Comparison of ENCODE assay signal across 21 cellular contexts in the genomic region with DNA sequence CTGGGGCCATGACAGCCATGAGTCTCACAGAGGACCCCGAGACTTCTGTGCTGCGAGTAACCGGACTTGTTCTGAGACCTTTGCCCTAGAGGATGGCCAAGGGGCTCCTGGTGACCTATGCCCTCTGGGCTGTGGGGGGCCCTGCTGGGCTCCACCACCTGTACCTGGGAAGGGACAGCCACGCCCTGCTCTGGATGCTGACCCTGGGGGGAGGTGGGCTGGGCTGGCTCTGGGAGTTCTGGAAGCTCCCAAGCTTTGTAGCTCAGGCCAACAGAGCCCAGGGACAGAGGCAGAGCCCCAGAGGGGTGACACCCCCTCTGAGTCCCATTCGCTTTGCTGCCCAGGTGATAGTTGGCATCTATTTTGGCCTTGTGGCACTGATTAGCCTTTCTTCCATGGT. TPM values are rescaled to one million over a fixed set of nuclear protein-coding genes. Genes with fewer than 3 reads are reported as not detected.
DNase-seq lines count a peak whose midpoint lies in the region; ATAC-seq and TF ChIP-seq lines count a peak whose summit lies in the region.
"Had no signal": no experiment of that assay in that cellular context is flagged by ENCODE, and none has a peak within 500 bp of the region (broad histone marks: within the 10 kb centered on the region; RNA-seq: fewer than 3 reads in every experiment).

No MANE protein-coding gene starts in this region.

- in situ Hi-C loops in ACHN (cut with HindIII; ENCODE audit: low pct_ligation_motif_present, low pct_unique_long_range_greater_than_20kb, low sequenced_read_pairs), result no loop called here

- no peaks in the 10 kb centered on the region for H3K9me3 Mint-ChIP-seq in T-cell
- H3K9me3 Mint-ChIP-seq: activated CD4-positive, alpha-beta T cell treated with anti-CD3 and anti-CD28 coated beads, Interleukin-2, amount 10 ng/mL, durations not matched to agents 7 days and 5 days; activated naive CD4-positive, alpha-beta T cell treated with anti-CD3 and anti-CD28 coated beads, Interleukin-2, amount 50 U/mL, for 72 hours; activated T-cell treated with anti-CD3 and anti-CD28 coated beads, Interleukin-2, amount 50 U/mL, for 24 hours had no signal

- no peak for ATAC-seq in PC-3
- ATAC-seq in T-cell (replicated peaks in 1 of 4), result no peak
- ATAC-seq: activated naive CD4-positive, alpha-beta T cell treated with anti-CD3 and anti-CD28 coated beads, Interleukin-2, amount 50 U/mL, for 72 hours; GM12878; heart right ventricle had no signal

- peaks cover 29% of the 10 kb centered on the region for H3K4me1 ChIP-seq in PC-3 (ENCODE audit: insufficient read depth, low read length)
- H3K4me1 ChIP-seq in mucosa of stomach (ENCODE audit: control insufficient read depth, insufficient read depth, low read length), result peaks cover 47% of the 10 kb centered on the region
- peaks cover 7 to 27% of the 10 kb centered on the region in 2 donors for H3K4me1 ChIP-seq in uterus

- peaks cover 7% of the 10 kb centered on the region; the same call in 1 of the 2 replicates for H3K79me2 ChIP-seq in PC-3 (ENCODE audit: low read length)

- H3K27me3 ChIP-seq in PC-3 (ENCODE audit: low read length) (peaks cover 21% of the 10 kb centered on the region), mucosa of stomach (ENCODE audit: control insufficient read depth, insufficient read depth, low read length) (peaks cover 42% of the 10 kb centered on the region), uterus (peaks cover 16 to 40% of the 10 kb centered on the region in 2 donors)

- no peaks in the 10 kb centered on the region for H3K9me2 ChIP-seq in PC-3 (replicated peaks; ENCODE audit: low read length)

- POLR2A ChIA-PET in PC-3 (lab: Charles Lee; ENCODE audit: unreplicated experiment), result no interaction called here
- POLR2A ChIA-PET in T-cell (lab: Charles Lee), result no interaction called here

- H3K4me3 ChIP-seq in PC-3 (ENCODE audit: low read length), result peak overlapping the region; percentile 70; the same call in 1 of the 2 replicates
- H3K4me3 ChIP-seq in mucosa of stomach (ENCODE audit: low read length), result peak overlapping the region; percentile 15
- no peak overlapping the region for H3K4me3 ChIP-seq in uterus
- H3K4me3 ChIP-seq: GM12878 had no signal

- no peaks in the 10 kb centered on the region for H3F3A ChIP-seq in PC-3 (ENCODE audit: low read length, unreplicated experiment)

- no peaks in the 10 kb centered on the region for H3K36me3 ChIP-seq in PC-3 (ENCODE audit: low read depth, low read length)
- no peaks in the 10 kb centered on the region for H3K36me3 ChIP-seq in mucosa of stomach (ENCODE audit: control insufficient read depth, insufficient read depth, low read length)
- H3K36me3 ChIP-seq in uterus, result no peaks in the 10 kb centered on the region
- H3K36me3 ChIP-seq: heart right ventricle, spleen had no signal

- no peak for TF ChIP-seq CTCF in 22Rv1 (IDR thresholded peaks at IDR 0.05)
- TF ChIP-seq CTCF in PC-3 (conservative IDR thresholded peaks at IDR 0.05; ENCODE audit: low read depth, low read length), result no peak
- TF ChIP-seq CTCF in uterus (IDR thresholded peaks at IDR 0.05), result no peak

- peak overlapping the region; percentile 87; the same call in 1 of the 2 replicates for H3K4me2 ChIP-seq in PC-3 (ENCODE audit: low read length)

- H3K27me3 Mint-ChIP-seq in T-cell, result peaks cover 43 to 76% of the 10 kb centered on the region in 2 donors

- no peak for TF ChIP-seq POLR2A in uterus (IDR thresholded peaks at IDR 0.05)

- no peaks in the 10 kb centered on the region for H4K20me1 ChIP-seq in PC-3 (ENCODE audit: low read length)

- H3K27ac ChIP-seq in 22Rv1 (peak overlapping the region; percentile 95), PC-3 (ENCODE audit: low read length) (no peak overlapping the region), uterus (no peak overlapping the region)
- H3K27ac ChIP-seq: heart right ventricle, spleen had no signal

- H2AFZ ChIP-seq in PC-3 (ENCODE audit: low read length), result no peak overlapping the region

- peaks cover 22 to 37% (median 31%) of the 10 kb centered on the region in 3 donors for H3K4me1 Mint-ChIP-seq in T-cell

- H3K9ac ChIP-seq in PC-3 (ENCODE audit: low read length) (no peak overlapping the region), mucosa of stomach (ENCODE audit: low read length) (peak overlapping the region; percentile 67)

- H3K9me3 ChIP-seq in PC-3 (ENCODE audit: low read length) (no peaks in the 10 kb centered on the region), mucosa of stomach (ENCODE audit: control insufficient read depth, low read length) (no peaks in the 10 kb centered on the region), uterus (no peaks in the 10 kb centered on the region)
- H3K9me3 ChIP-seq: heart right ventricle, spleen had no signal

- no TSS peak for BruUV-seq in PC-3 (replicated peaks; lab: Mats Ljungman, UMichigan)

- peak overlapping the region in 1 of 2 donors; percentile 31 for H3K27ac Mint-ChIP-seq in T-cell
- H3K27ac Mint-ChIP-seq: activated CD4-positive, alpha-beta T cell treated with anti-CD3 and anti-CD28 coated beads, Interleukin-2, amount 10 ng/mL, durations not matched to agents 7 days and 5 days; activated naive CD4-positive, alpha-beta T cell treated with anti-CD3 and anti-CD28 coated beads, Interleukin-2, amount 50 U/mL, for 72 hours; activated T-cell treated with anti-CD3 and anti-CD28 coated beads, Interleukin-2, amount 50 U/mL, for 24 hours had no signal

- no peaks in the 10 kb centered on the region for H3K36me3 Mint-ChIP-seq in T-cell
- H3K36me3 Mint-ChIP-seq: activated naive CD4-positive, alpha-beta T cell treated with anti-CD3 and anti-CD28 coated beads, Interleukin-2, amount 50 U/mL, for 72 hours; brain had no signal

- DNase-seq in PC-3, result no peak
- DNase-seq in ACHN, result no peak
- DNase-seq in uterus, result no peak
- no peak for DNase-seq in T-cell
- DNase-seq: activated CD4-positive, alpha-beta T cell treated with anti-CD3 and anti-CD28 coated beads, Interleukin-2, amount 10 ng/mL, durations not matched to agents 7 days and 5 days; activated T-cell treated with anti-CD3 and anti-CD28 coated beads, Interleukin-2, amount 50 U/mL, for 24 hours; heart right ventricle; midbrain; NCI-H1694; NCI-H345; SHP77; spleen; stimulated activated naive CD4-positive, alpha-beta T cell treated with Interleukin-2 at 50 U/mL for 16 hours; T-helper 9 cell had no signal

- H3K4me3 Mint-ChIP-seq in T-cell, result no peak overlapping the region
- H3K4me3 Mint-ChIP-seq: activated CD4-positive, alpha-beta T cell treated with anti-CD3 and anti-CD28 coated beads, Interleukin-2, amount 10 ng/mL, durations not matched to agents 7 days and 5 days; activated T-cell treated with anti-CD3 and anti-CD28 coated beads, Interleukin-2, amount 50 U/mL, for 24 hours had no signal

- intact Hi-C loops in PC-3 (cut with micrococcal nuclease) (no loop called here), uterus (cut with DNase I; ENCODE audit: low total_unique reads) (loop anchor here (10.0 kb wide), 1 partner anchor 64 kb away; no protein-coding TSS in a partner anchor)

- CTCF ChIA-PET in PC-3 (lab: Charles Lee), result interaction anchor here (0.6 to 3.2 kb wide), 2 partner anchors 10 to 28 kb away, joined by 3 to 16 read pairs; no protein-coding TSS in a partner anchor
- CTCF ChIA-PET in T-cell (lab: Charles Lee), result interaction anchor here (0.6 to 2.7 kb wide), 6 partner anchors 10 to 165 kb away, joined by 3 to 13 read pairs (median 8); partner anchors contain the start of genes SPATS2 (in 1 of the 2) and TROAP (in 1 of the 2)

RNA-seq across cellular contexts. Expression of gene DNAJC22, which starts 2.1 kb away (rescaled TPM):
- total RNA-seq in PC-3 (2014; rRNA removed) (12.9 and 16.8 TPM in 2 replicates), uterus (1 to 10 TPM in 1 of 4 donors, not detected in 3; 4.5 TPM), T-cell (under 1 TPM in 1 of 5 donors, not detected in 4; 0.07 TPM)
- total RNA-seq: activated CD4-positive, alpha-beta T cell treated with anti-CD3 and anti-CD28 coated beads, Interleukin-2, amount 10 ng/mL, durations not matched to agents 7 days and 5 days had no signal

RNA-seq across cellular contexts. Expression of gene C1QL4, which starts 11.8 kb away (rescaled TPM):
- total RNA-seq in PC-3 (2014; rRNA removed) (5.3 and 6.9 TPM in 2 replicates), uterus (1 to 10 TPM in 1 of 4 donors, not detected in 3; 1.7 TPM), T-cell (not detected)
- total RNA-seq: activated CD4-positive, alpha-beta T cell treated with anti-CD3 and anti-CD28 coated beads, Interleukin-2, amount 10 ng/mL, durations not matched to agents 7 days and 5 days; activated naive CD4-positive, alpha-beta T cell treated with anti-CD3 and anti-CD28 coated beads, Interleukin-2, amount 50 U/mL, for 72 hours; GM12878; heart right ventricle; osteocyte; spleen; urinary bladder had no signal

RNA-seq across cellular contexts. Expression of gene SPATS2, which starts 18.5 kb away (rescaled TPM):
- 27.0 and 29.0 TPM in 2 replicates for total RNA-seq in PC-3 (2014; rRNA removed)
- 10 to 100 TPM in 2 of 4 donors, 1 to 10 TPM in 2; 3.3 to 46.0 (median 16.0) TPM for total RNA-seq in uterus
- 10 to 100 TPM in 1 of 5 donors, 1 to 10 TPM in 4; 5.4 to 11.4 (median 7.4) TPM for total RNA-seq in T-cell

RNA-seq across cellular contexts. Expression of gene TROAP, which starts 25.7 kb away (rescaled TPM):
- 99.2 and 103 TPM in 2 replicates for total RNA-seq in PC-3 (2014; rRNA removed)
- 10 to 100 TPM in 1 of 4 donors, 1 to 10 TPM in 1, not detected in 2; 1.8 to 10.2 TPM for total RNA-seq in uterus
- 1 to 10 TPM in 4 of 5 donors, under 1 TPM in 1; 0.98 to 1.9 (median 1.3) TPM for total RNA-seq in T-cell

RNA-seq across cellular contexts. Expression of gene PRPH, which starts 53.8 kb away (rescaled TPM):
- total RNA-seq in PC-3 (2014; rRNA removed) (0.15 TPM in 1 of 2 replicates, not detected in the other), uterus (1 to 10 TPM in 2 of 4 donors, not detected in 2; 4.7 to 5.6 TPM), T-cell (not detected)
- total RNA-seq: activated CD4-positive, alpha-beta T cell treated with anti-CD3 and anti-CD28 coated beads, Interleukin-2, amount 10 ng/mL, durations not matched to agents 7 days and 5 days; activated naive CD4-positive, alpha-beta T cell treated with anti-CD3 and anti-CD28 coated beads, Interleukin-2, amount 50 U/mL, for 72 hours; osteocyte had no signal

Comparison
In these comparisons a context has a peak if more than half of its experiments do, and no peak if none do; other contexts are left out.
1. H3K4me3 ChIP-seq: peak in PC-3 (single experiment) and mucosa of stomach (single experiment); none in uterus (0 of 2).